Comparison of ENCODE assay signal across 2 cellular contexts in genomic region chr6:138987299-138987642, GRCh38.
TF ChIP-seq lines count a peak whose summit lies in the region.

No MANE protein-coding gene starts in this region.

TF ChIP-seq in SK-N-SH, 30 proteins besides CTCF, POLR2A, EP300 and RAD21 (continued from another document):
- no peak for TF ChIP-seq RXRA (IDR thresholded peaks at IDR 0.05; ENCODE audit: borderline replicate concordance, low read depth)
- no peak for TF ChIP-seq TEAD4 (IDR thresholded peaks at IDR 0.05; ENCODE audit: borderline replicate concordance, insufficient read depth)
- TF ChIP-seq RFX5 (IDR thresholded peaks at IDR 0.05; ENCODE audit: low read length) = no peak
- no peak for TF ChIP-seq YY1 (IDR thresholded peaks at IDR 0.05; ENCODE audit: low read depth)
- TF ChIP-seq NRF1 (IDR thresholded peaks at IDR 0.05; ENCODE audit: low read depth, low read length) = no peak
- TF ChIP-seq CHD2 (IDR thresholded peaks at IDR 0.05; ENCODE audit: low read length, partially characterized antibody) = no peak
- no peak for TF ChIP-seq SIN3A (IDR thresholded peaks at IDR 0.05; ENCODE audit: borderline replicate concordance, low read depth, low read length)
- TF ChIP-seq, protein P1, sequence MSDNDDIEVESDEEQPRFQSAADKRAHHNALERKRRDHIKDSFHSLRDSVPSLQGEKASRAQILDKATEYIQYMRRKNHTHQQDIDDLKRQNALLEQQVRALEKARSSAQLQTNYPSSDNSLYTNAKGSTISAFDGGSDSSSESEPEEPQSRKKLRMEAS (IDR thresholded peaks at IDR 0.05; ENCODE audit: low read depth) = no peak
TF ChIP-seq in SK-N-SH: peak in this region for 0.

TF ChIP-seq in SK-N-SH treated with all-trans-retinoic acid at 6 μM for 48 hours, 23 proteins besides CTCF, POLR2A, EP300 and RAD21 (continued from another document):
- TF ChIP-seq, protein P2, sequence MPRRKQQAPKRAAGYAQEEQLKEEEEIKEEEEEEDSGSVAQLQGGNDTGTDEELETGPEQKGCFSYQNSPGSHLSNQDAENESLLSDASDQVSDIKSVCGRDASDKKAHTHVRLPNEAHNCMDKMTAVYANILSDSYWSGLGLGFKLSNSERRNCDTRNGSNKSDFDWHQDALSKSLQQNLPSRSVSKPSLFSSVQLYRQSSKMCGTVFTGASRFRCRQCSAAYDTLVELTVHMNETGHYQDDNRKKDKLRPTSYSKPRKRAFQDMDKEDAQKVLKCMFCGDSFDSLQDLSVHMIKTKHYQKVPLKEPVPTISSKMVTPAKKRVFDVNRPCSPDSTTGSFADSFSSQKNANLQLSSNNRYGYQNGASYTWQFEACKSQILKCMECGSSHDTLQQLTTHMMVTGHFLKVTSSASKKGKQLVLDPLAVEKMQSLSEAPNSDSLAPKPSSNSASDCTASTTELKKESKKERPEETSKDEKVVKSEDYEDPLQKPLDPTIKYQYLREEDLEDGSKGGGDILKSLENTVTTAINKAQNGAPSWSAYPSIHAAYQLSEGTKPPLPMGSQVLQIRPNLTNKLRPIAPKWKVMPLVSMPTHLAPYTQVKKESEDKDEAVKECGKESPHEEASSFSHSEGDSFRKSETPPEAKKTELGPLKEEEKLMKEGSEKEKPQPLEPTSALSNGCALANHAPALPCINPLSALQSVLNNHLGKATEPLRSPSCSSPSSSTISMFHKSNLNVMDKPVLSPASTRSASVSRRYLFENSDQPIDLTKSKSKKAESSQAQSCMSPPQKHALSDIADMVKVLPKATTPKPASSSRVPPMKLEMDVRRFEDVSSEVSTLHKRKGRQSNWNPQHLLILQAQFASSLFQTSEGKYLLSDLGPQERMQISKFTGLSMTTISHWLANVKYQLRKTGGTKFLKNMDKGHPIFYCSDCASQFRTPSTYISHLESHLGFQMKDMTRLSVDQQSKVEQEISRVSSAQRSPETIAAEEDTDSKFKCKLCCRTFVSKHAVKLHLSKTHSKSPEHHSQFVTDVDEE (CRISPR knock-in tag; IDR thresholded peaks at IDR 0.05) = no peak
- TF ChIP-seq CSDC2 (CRISPR knock-in tag; IDR thresholded peaks at IDR 0.05) (no peak), GLIS3 (CRISPR knock-in tag; IDR thresholded peaks at IDR 0.05) (no peak), ZFP3 (CRISPR knock-in tag; IDR thresholded peaks at IDR 0.05) (no peak), ZNF70 (CRISPR knock-in tag; IDR thresholded peaks at IDR 0.05) (no peak), TOX (CRISPR knock-in tag; IDR thresholded peaks at IDR 0.05; ENCODE audit: borderline replicate concordance) (no peak), RARB (CRISPR knock-in tag; IDR thresholded peaks at IDR 0.05) (no peak)
